ENCODE assay signal across 25 cellular contexts in genomic region chr2:10273215-10274175, GRCh38.
"Had no signal": no experiment of that assay in that cellular context is flagged by ENCODE, and none has a peak within 500 bp of the region (broad histone marks: within the 10 kb centered on the region; RNA-seq: fewer than 3 reads in every experiment).

No MANE protein-coding gene starts in this region.

- H3K27me3 Mint-ChIP-seq: activated naive CD4-positive, alpha-beta T cell treated with anti-CD3 and anti-CD28 coated beads, Interleukin-2, amount 50 U/mL, for 24 hours had no signal

- H3K36me3 Mint-ChIP-seq: activated naive CD4-positive, alpha-beta T cell treated with anti-CD3 and anti-CD28 coated beads, Interleukin-2, amount 50 U/mL, for 24 hours; natural killer cell; stimulated activated memory B cell treated with anti-CD40 and anti-IgM and Interleukin-4, amounts not matched to agents 10 μg/mL and 1 μg/mL and 100 μg/mL, for 72 hours had no signal

- H3K4me1 ChIP-seq: psoas muscle had no signal

- H3K27me3 ChIP-seq: adrenal gland, ascending aorta, brain microvascular endothelial cell, dorsolateral prefrontal cortex, gastroesophageal sphincter, heart left ventricle, ovary, vagina had no signal

- H3K9me3 ChIP-seq: adrenal gland, ascending aorta, esophagus squamous epithelium, gastroesophageal sphincter, heart left ventricle, ovary, psoas muscle, vagina had no signal

- DNase-seq: activated CD4-positive, alpha-beta memory T cell treated with anti-CD3 and anti-CD28 coated beads, Interleukin-2, amount 10 ng/mL, durations not matched to agents 7 days and 5 days; activated CD4-positive, alpha-beta T cell treated with anti-CD3 and anti-CD28 coated beads for 48 hours; activated gamma-delta T cell; activated T-cell treated with anti-CD3 and anti-CD28 coated beads, Interleukin-2, amount 50 U/mL, for 72 hours; brain microvascular endothelial cell; central memory CD4-positive, alpha-beta T cell; esophagus squamous epithelium; heart left ventricle; mammary epithelial cell; midbrain; natural killer cell; stimulated activated CD4-positive, alpha-beta T cell treated with anti-CD3 and anti-CD28 coated beads, Interleukin-1b, Interleukin-23, amount 100 ng/mL, for 48 hours; trophoblast cell had no signal

- H3K36me3 ChIP-seq: adrenal gland, ascending aorta, brain microvascular endothelial cell, esophagus squamous epithelium, gastroesophageal sphincter, heart left ventricle, ovary, vagina had no signal

- H3K9me3 Mint-ChIP-seq: activated CD4-positive, alpha-beta memory T cell treated with anti-CD3 and anti-CD28 coated beads, Interleukin-2, amount 10 ng/mL, durations not matched to agents 7 days and 5 days; activated naive CD4-positive, alpha-beta T cell treated with anti-CD3 and anti-CD28 coated beads, Interleukin-2, amount 50 U/mL, for 24 hours; activated T-cell treated with anti-CD3 and anti-CD28 coated beads, Interleukin-2, amount 50 U/mL, for 72 hours; natural killer cell; stimulated activated memory B cell treated with anti-CD40 and anti-IgM and Interleukin-4, amounts not matched to agents 10 μg/mL and 1 μg/mL and 100 μg/mL, for 72 hours; T-helper 1 cell treated with Interleukin-12 subunit alpha and Interleukin-12 subunit beta and Interleukin-4 antibody, amounts not matched to agents 30 μg/mL and 1 μg/mL, for 36 hours had no signal

- H3K4me3 Mint-ChIP-seq: activated CD4-positive, alpha-beta memory T cell treated with anti-CD3 and anti-CD28 coated beads, Interleukin-2, amount 10 ng/mL, durations not matched to agents 7 days and 5 days; activated naive CD4-positive, alpha-beta T cell treated with anti-CD3 and anti-CD28 coated beads, Interleukin-2, amount 50 U/mL, for 24 hours; activated T-cell treated with anti-CD3 and anti-CD28 coated beads, Interleukin-2, amount 50 U/mL, for 72 hours; natural killer cell; stimulated activated memory B cell treated with anti-CD40 and anti-IgM and Interleukin-4, amounts not matched to agents 10 μg/mL and 1 μg/mL and 100 μg/mL, for 72 hours; T-helper 1 cell treated with Interleukin-12 subunit alpha and Interleukin-12 subunit beta and Interleukin-4 antibody, amounts not matched to agents 30 μg/mL and 1 μg/mL, for 36 hours had no signal

- H3K4me3 ChIP-seq: adrenal gland, ascending aorta, dorsolateral prefrontal cortex, esophagus squamous epithelium, gastroesophageal sphincter, heart left ventricle, ovary, psoas muscle, vagina had no signal

- H3K27ac Mint-ChIP-seq: activated CD4-positive, alpha-beta memory T cell treated with anti-CD3 and anti-CD28 coated beads, Interleukin-2, amount 10 ng/mL, durations not matched to agents 7 days and 5 days; activated naive CD4-positive, alpha-beta T cell treated with anti-CD3 and anti-CD28 coated beads, Interleukin-2, amount 50 U/mL, for 24 hours; activated T-cell treated with anti-CD3 and anti-CD28 coated beads, Interleukin-2, amount 50 U/mL, for 72 hours; natural killer cell; stimulated activated memory B cell treated with anti-CD40 and anti-IgM and Interleukin-4, amounts not matched to agents 10 μg/mL and 1 μg/mL and 100 μg/mL, for 72 hours; T-helper 1 cell treated with Interleukin-12 subunit alpha and Interleukin-12 subunit beta and Interleukin-4 antibody, amounts not matched to agents 30 μg/mL and 1 μg/mL, for 36 hours had no signal

- H3K27ac ChIP-seq: ascending aorta, brain microvascular endothelial cell, dorsolateral prefrontal cortex, esophagus squamous epithelium, gastroesophageal sphincter, heart left ventricle, ovary, psoas muscle, vagina had no signal

- ATAC-seq: activated T-cell treated with anti-CD3 and anti-CD28 coated beads, Interleukin-2, amount 50 U/mL, for 72 hours; gastroesophageal sphincter; heart left ventricle; left lobe of liver; natural killer cell; psoas muscle; right cardiac atrium; stimulated activated memory B cell treated with anti-CD40 and anti-IgM and Interleukin-4, amounts not matched to agents 10 μg/mL and 1 μg/mL and 100 μg/mL, for 72 hours had no signal
